Comparison of ENCODE assay signal across 8 cellular contexts in genomic region chr11:72642815-72643511, GRCh38. TPM values are rescaled to one million over a fixed set of nuclear protein-coding genes. Genes with fewer than 3 reads are reported as not detected.
A peak's percentile ranks its signal among the peaks of the same experiment; 100 is the strongest.
DNase-seq lines count a peak whose midpoint lies in the region; ATAC-seq and TF ChIP-seq lines count a peak whose summit lies in the region.

No MANE protein-coding gene starts in this region.

- peaks cover 31% of the 10 kb centered on the region for H3K27me3 ChIP-seq in adipocyte (replicated peaks; ENCODE audit: control insufficient read depth, insufficient read depth, low read length)

- DNase-seq in ELF-1 (ENCODE audit: low read depth, low spot score), result peak; percentile 91
- DNase-seq in T-cell, result peak in 33 of 34 experiments; percentile 17 to 68 (median 39)
- DNase-seq in adipocyte (ENCODE audit: low read depth), result peak; percentile 75
- peak; percentile 84 for DNase-seq in left ventricle myocardium superior
- DNase-seq in retinal pigment epithelial cell (ENCODE audit: low read depth), result no peak
- DNase-seq in NK-92 (lab: John Stamatoyannopoulos, UW; ENCODE audit: unreplicated experiment), result no peak

- peak overlapping the region; percentile 17 to 86 (median 75) for H3K4me3 Mint-ChIP-seq in IgD-negative memory B cell
- peak overlapping the region; percentile 35 to 73 (median 68) for H3K4me3 Mint-ChIP-seq in T-cell

- TF ChIP-seq CTCF in retinal pigment epithelial cell (conservative IDR thresholded peaks at IDR 0.05; ENCODE audit: low read depth, low read length), result peak; percentile 73

- H3K4me3 ChIP-seq in adipocyte (ENCODE audit: low read length) (peak overlapping the region; percentile 62), retinal pigment epithelial cell (ENCODE audit: low read length) (peak overlapping the region; percentile 42)

- H3K9me3 ChIP-seq in adipocyte (ENCODE audit: control insufficient read depth, low read length), result no peaks in the 10 kb centered on the region

- no peaks in the 10 kb centered on the region for H3K36me3 ChIP-seq in adipocyte (ENCODE audit: control insufficient read depth, insufficient read depth, low read length, severe bottlenecking)

- H3K27ac Mint-ChIP-seq in IgD-negative memory B cell (no peak overlapping the region), T-cell (no peak overlapping the region)

- intact Hi-C loops in left ventricle myocardium superior (cut with micrococcal nuclease), result loop anchor here (5.0 kb wide), 1 partner anchor 56 kb away; no protein-coding TSS in a partner anchor

- H3K4me1 Mint-ChIP-seq in IgD-negative memory B cell, result peaks cover 0 to 8% (median 1%) of the 10 kb centered on the region in 3 donors
- H3K4me1 Mint-ChIP-seq in T-cell, result peaks cover 0 to 5% (median 0%) of the 10 kb centered on the region in 3 donors

- H3K36me3 Mint-ChIP-seq in IgD-negative memory B cell (no peaks in the 10 kb centered on the region), T-cell (no peaks in the 10 kb centered on the region)

- peaks cover 5% of the 10 kb centered on the region for H3K27me3 Mint-ChIP-seq in IgD-negative memory B cell
- peaks cover 3 to 7% of the 10 kb centered on the region in 2 donors for H3K27me3 Mint-ChIP-seq in T-cell

- CTCF ChIA-PET in T-cell (lab: Charles Lee), result no interaction called here

- ATAC-seq in T-cell (replicated peaks in 1 of 4) (peak; percentile 80 to 87 (median 84)), left ventricle myocardium superior (peak; percentile 86), GM18519 (IDR thresholded peaks at IDR 0.05; ENCODE audit: low FRiP score, unreplicated experiment) (no peak)

- POLR2A ChIA-PET in T-cell (lab: Charles Lee), result no interaction called here

- no peaks in the 10 kb centered on the region for H3K4me1 ChIP-seq in adipocyte (ENCODE audit: control insufficient read depth, insufficient read depth, low read length)

- no peak overlapping the region for H3K9ac ChIP-seq in adipocyte (ENCODE audit: low read length)

- H3K9me3 Mint-ChIP-seq in IgD-negative memory B cell, result no peaks in the 10 kb centered on the region
- H3K9me3 Mint-ChIP-seq in T-cell, result no peaks in the 10 kb centered on the region

RNA-seq across cellular contexts. Expression of gene PDE2A, which starts 31.3 kb away (rescaled TPM):
- not detected for polyA plus RNA-seq in IgD-negative memory B cell
- total RNA-seq in T-cell (1 to 10 TPM; 1.1 to 6.1 (median 1.7) TPM), left ventricle myocardium superior (30.0 TPM)

Comparison
In these comparisons a context has a peak if more than half of its experiments do, and no peak if none do; other contexts are left out.
1. DNase-seq: peak in ELF-1 (single experiment), T-cell (33 of 34), adipocyte (single experiment) and left ventricle myocardium superior (single experiment); none in retinal pigment epithelial cell (single experiment) and NK-92 (single experiment).